13 cellular contexts compared by ENCODE assay signal in genomic region chr7:112566392-112567324, GRCh38.
DNase-seq lines count a peak whose midpoint lies in the region; ATAC-seq and TF ChIP-seq lines count a peak whose summit lies in the region.
"Had no signal": no experiment of that assay in that cellular context is flagged by ENCODE, and none has a peak within 500 bp of the region (broad histone marks: within the 10 kb centered on the region; RNA-seq: fewer than 3 reads in every experiment).

No MANE protein-coding gene starts in this region.

- H3K4me1 ChIP-seq in mucosa of descending colon (ENCODE audit: low read depth): peaks cover 24% of the 10 kb centered on the region
- H3K4me1 ChIP-seq: pancreas, upper lobe of left lung had no signal

- no peak overlapping the region for H3K4me3 ChIP-seq in mucosa of descending colon
- H3K4me3 ChIP-seq: pancreas, upper lobe of left lung had no signal

- TF ChIP-seq CTCF in mucosa of descending colon (IDR thresholded peaks at IDR 0.05): no peak

- H3K9me3 ChIP-seq in mucosa of descending colon: no peaks in the 10 kb centered on the region
- H3K9me3 ChIP-seq: pancreas, upper lobe of left lung had no signal

- intact Hi-C loops in mucosa of descending colon (cut with DNase I, micrococcal nuclease): no loop called here

- ATAC-seq in mucosa of descending colon (peak; percentile 89), GM21381 (IDR thresholded peaks at IDR 0.05; ENCODE audit: unreplicated experiment) (no peak), HG03095 (IDR thresholded peaks at IDR 0.05; ENCODE audit: unreplicated experiment) (no peak), left lobe of liver (no peak)
- ATAC-seq: pancreas had no signal

- H3K36me3 ChIP-seq in mucosa of descending colon (ENCODE audit: low read depth): no peaks in the 10 kb centered on the region
- H3K36me3 ChIP-seq: pancreas, upper lobe of left lung had no signal

- peak; percentile 58 for DNase-seq in COR-L47 (lab: John Stamatoyannopoulos, UW)
- peak; percentile 79 for DNase-seq in NCI-H1417 treated with DMSO at 0.1 percent for 48 hours (lab: John Stamatoyannopoulos, UW)
- peak; percentile 36 for DNase-seq in cerebellum (ENCODE audit: low spot score)
- DNase-seq in mucosa of descending colon: peak in 1 of 3 donors; percentile 42
- no peak for DNase-seq in amniotic stem cell (lab: John Stamatoyannopoulos, UW)
- no peak for DNase-seq in left lobe of liver (ENCODE audit: low spot score)
- DNase-seq: activated CD4-positive, CD25-positive, alpha-beta regulatory T cell; activated CD8-positive, alpha-beta memory T cell treated with anti-CD3 and anti-CD28 coated beads, Interleukin-2, amount 50 U/mL, for 48 hours; MV-4-11; pancreas; upper lobe of left lung had no signal

Comparison
In these comparisons a context has a peak if more than half of its experiments do, and no peak if none do; other contexts are left out.
1. DNase-seq: peak in COR-L47 (single experiment), NCI-H1417 treated with DMSO at 0.1 percent for 48 hours (single experiment) and cerebellum (single experiment); none in amniotic stem cell (single experiment) and left lobe of liver (single experiment).